ENCODE assay signal across 8 cellular contexts in genomic region chr22:49855491-49855911, GRCh38.
DNase-seq lines count a peak whose midpoint lies in the region; ATAC-seq and TF ChIP-seq lines count a peak whose summit lies in the region.

No MANE protein-coding gene starts in this region.

- peaks cover 13% of the 10 kb centered on the region for H3K27me3 Mint-ChIP-seq in T-helper 1 cell treated with Interleukin-12 subunit alpha and Interleukin-12 subunit beta and Interleukin-4 antibody, amounts not matched to agents 30 μg/mL and 1 μg/mL, for 36 hours (ENCODE audit: low read depth)
- H3K27me3 Mint-ChIP-seq in stimulated activated memory B cell treated with anti-CD40 and anti-IgM and Interleukin-4, amounts not matched to agents 10 μg/mL and 1 μg/mL and 100 μg/mL, for 72 hours, result peaks cover 16% of the 10 kb centered on the region

- H3K36me3 Mint-ChIP-seq in T-helper 1 cell treated with Interleukin-12 subunit alpha and Interleukin-12 subunit beta and Interleukin-4 antibody, amounts not matched to agents 30 μg/mL and 1 μg/mL, for 36 hours (ENCODE audit: low read depth), result peaks cover 3% of the 10 kb centered on the region
- no peaks in the 10 kb centered on the region for H3K36me3 Mint-ChIP-seq in stimulated activated memory B cell treated with anti-CD40 and anti-IgM and Interleukin-4, amounts not matched to agents 10 μg/mL and 1 μg/mL and 100 μg/mL, for 72 hours

- peaks cover 31% of the 10 kb centered on the region for H3K36me3 ChIP-seq in WERI-Rb-1

- H3K4me3 ChIP-seq in WERI-Rb-1 (ENCODE audit: low read depth, low read length) (peak overlapping the region; percentile 97; the same call in 1 of the 2 replicates), foreskin fibroblast (ENCODE audit: low read depth in 1 of 2, low read length in 2 of 2) (peak overlapping the region; percentile 65 to 89)

- ATAC-seq in stimulated activated memory B cell treated with anti-CD40 and anti-IgM and Interleukin-4, amounts not matched to agents 10 μg/mL and 1 μg/mL and 100 μg/mL, for 72 hours, result no peak
- ATAC-seq in HG03095 (IDR thresholded peaks at IDR 0.05; ENCODE audit: unreplicated experiment), result no peak

- no peaks in the 10 kb centered on the region for H3K27me3 ChIP-seq in WERI-Rb-1 (ENCODE audit: insufficient read depth, low read depth, severe bottlenecking)

- H3K27ac Mint-ChIP-seq in T-helper 1 cell treated with Interleukin-12 subunit alpha and Interleukin-12 subunit beta and Interleukin-4 antibody, amounts not matched to agents 30 μg/mL and 1 μg/mL, for 36 hours, result peak overlapping the region; percentile 56
- H3K27ac Mint-ChIP-seq in stimulated activated memory B cell treated with anti-CD40 and anti-IgM and Interleukin-4, amounts not matched to agents 10 μg/mL and 1 μg/mL and 100 μg/mL, for 72 hours, result no peak overlapping the region

- H3K9me3 ChIP-seq in WERI-Rb-1 (ENCODE audit: severe bottlenecking), result no peaks in the 10 kb centered on the region

- H3K9me3 Mint-ChIP-seq in T-helper 1 cell treated with Interleukin-12 subunit alpha and Interleukin-12 subunit beta and Interleukin-4 antibody, amounts not matched to agents 30 μg/mL and 1 μg/mL, for 36 hours, result no peaks in the 10 kb centered on the region
- no peaks in the 10 kb centered on the region for H3K9me3 Mint-ChIP-seq in stimulated activated memory B cell treated with anti-CD40 and anti-IgM and Interleukin-4, amounts not matched to agents 10 μg/mL and 1 μg/mL and 100 μg/mL, for 72 hours

- no peak overlapping the region; the same call in 1 of the 2 replicates for H3K27ac ChIP-seq in WERI-Rb-1

- DNase-seq in T-helper 1 cell, result no peak
- DNase-seq in WERI-Rb-1, result no peak
- peak in 1 of 2 donors; percentile 27 for DNase-seq in foreskin fibroblast
- DNase-seq in epidermal melanocyte (ENCODE audit: insufficient read length, low spot score), result no peak
- DNase-seq in effector CD8-positive, alpha-beta T cell (lab: John Stamatoyannopoulos, UW), result no peak

- H3K4me1 Mint-ChIP-seq in T-helper 1 cell treated with Interleukin-12 subunit alpha and Interleukin-12 subunit beta and Interleukin-4 antibody, amounts not matched to agents 30 μg/mL and 1 μg/mL, for 36 hours (ENCODE audit: low read depth), result peaks cover 36% of the 10 kb centered on the region
- peaks cover 41% of the 10 kb centered on the region for H3K4me1 Mint-ChIP-seq in stimulated activated memory B cell treated with anti-CD40 and anti-IgM and Interleukin-4, amounts not matched to agents 10 μg/mL and 1 μg/mL and 100 μg/mL, for 72 hours

- no peak for TF ChIP-seq CTCF in WERI-Rb-1 (IDR thresholded peaks at IDR 0.05; ENCODE audit: low read depth, low read length)
- TF ChIP-seq CTCF in foreskin fibroblast (IDR thresholded peaks at IDR 0.05; ENCODE audit: low read depth, low read length), result no peak

- H3K4me3 Mint-ChIP-seq in T-helper 1 cell treated with Interleukin-12 subunit alpha and Interleukin-12 subunit beta and Interleukin-4 antibody, amounts not matched to agents 30 μg/mL and 1 μg/mL, for 36 hours, result peak overlapping the region; percentile 90
- peak overlapping the region; percentile 96 for H3K4me3 Mint-ChIP-seq in stimulated activated memory B cell treated with anti-CD40 and anti-IgM and Interleukin-4, amounts not matched to agents 10 μg/mL and 1 μg/mL and 100 μg/mL, for 72 hours
